In genomic region chr5:42621662-42622061, GRCh38 we compare ENCODE assay signal across 25 cellular contexts.
DNase-seq lines count a peak whose midpoint lies in the region; ATAC-seq and TF ChIP-seq lines count a peak whose summit lies in the region.
"Had no signal": no experiment of that assay in that cellular context is flagged by ENCODE, and none has a peak within 500 bp of the region (broad histone marks: within the 10 kb centered on the region; RNA-seq: fewer than 3 reads in every experiment).

No MANE protein-coding gene starts in this region.

- no peaks in the 10 kb centered on the region for H3K27me3 ChIP-seq in BLaER1
- H3K27me3 ChIP-seq: dorsolateral prefrontal cortex, neural progenitor cell, right atrium auricular region, upper lobe of left lung had no signal

- no peaks in the 10 kb centered on the region for H4K20me1 ChIP-seq in BLaER1

- H3K27ac ChIP-seq in BLaER1: peak overlapping the region; percentile 70
- H3K27ac ChIP-seq: A549, neural progenitor cell had no signal

- POLR2A ChIA-PET in activated CD8-positive, alpha-beta T cell treated with anti-CD3 and anti-CD28 coated beads, Interleukin-2, amount 10 ng/mL, durations not matched to agents 7 days and 5 days (lab: Charles Lee): no interaction called here

- no peak overlapping the region for H3K4me3 Mint-ChIP-seq in endothelial cell (ENCODE audit: unreplicated experiment)
- H3K4me3 Mint-ChIP-seq in mesothelial cell of epicardium: no peak overlapping the region
- H3K4me3 Mint-ChIP-seq in activated CD8-positive, alpha-beta T cell treated with anti-CD3 and anti-CD28 coated beads, Interleukin-2, amount 10 ng/mL, durations not matched to agents 7 days and 5 days: no peak overlapping the region
- H3K4me3 Mint-ChIP-seq: activated CD8-positive, alpha-beta memory T cell treated with anti-CD3 and anti-CD28 coated beads, Interleukin-2, amount 10 ng/mL, durations not matched to agents 7 days and 5 days; CD4-positive, alpha-beta memory T cell; GM23338; neural progenitor cell; stimulated activated naive CD8-positive, alpha-beta T cell treated with anti-CD3 and anti-CD28 coated beads, Interleukin-15, Interleukin-2, amounts not matched to agents 100 ng/mL and 50 ng/mL, for 24 hours; T-helper 2 cell treated with Interferon-gamma antibody and Interleukin-4, amounts not matched to agents 5 μg/mL and 100 μg/mL, for 36 hours had no signal

- no peaks in the 10 kb centered on the region for H3K9me3 Mint-ChIP-seq in endothelial cell (ENCODE audit: unreplicated experiment)
- no peaks in the 10 kb centered on the region for H3K9me3 Mint-ChIP-seq in mesothelial cell of epicardium
- H3K9me3 Mint-ChIP-seq in activated CD8-positive, alpha-beta T cell treated with anti-CD3 and anti-CD28 coated beads, Interleukin-2, amount 10 ng/mL, durations not matched to agents 7 days and 5 days (ENCODE audit: insufficient read depth): no peaks in the 10 kb centered on the region
- H3K9me3 Mint-ChIP-seq: CD4-positive, alpha-beta memory T cell; neural progenitor cell; stimulated activated naive CD8-positive, alpha-beta T cell treated with anti-CD3 and anti-CD28 coated beads, Interleukin-15, Interleukin-2, amounts not matched to agents 100 ng/mL and 50 ng/mL, for 24 hours; T-helper 2 cell treated with Interferon-gamma antibody and Interleukin-4, amounts not matched to agents 5 μg/mL and 100 μg/mL, for 36 hours had no signal

- TF ChIP-seq CTCF in endothelial cell (IDR thresholded peaks at IDR 0.05; ENCODE audit: unreplicated experiment) (no peak), mesothelial cell of epicardium (IDR thresholded peaks at IDR 0.05; ENCODE audit: unreplicated experiment) (no peak)

- peak overlapping the region; percentile 28 for H3K27ac Mint-ChIP-seq in endothelial cell (ENCODE audit: unreplicated experiment)
- H3K27ac Mint-ChIP-seq in mesothelial cell of epicardium: peak overlapping the region; percentile 50
- H3K27ac Mint-ChIP-seq in activated CD8-positive, alpha-beta T cell treated with anti-CD3 and anti-CD28 coated beads, Interleukin-2, amount 10 ng/mL, durations not matched to agents 7 days and 5 days: no peak overlapping the region
- H3K27ac Mint-ChIP-seq: activated CD8-positive, alpha-beta memory T cell treated with anti-CD3 and anti-CD28 coated beads, Interleukin-2, amount 10 ng/mL, durations not matched to agents 7 days and 5 days; CD4-positive, alpha-beta memory T cell; GM23338; neural progenitor cell; stimulated activated naive CD8-positive, alpha-beta T cell treated with anti-CD3 and anti-CD28 coated beads, Interleukin-15, Interleukin-2, amounts not matched to agents 100 ng/mL and 50 ng/mL, for 24 hours; T-helper 2 cell treated with Interferon-gamma antibody and Interleukin-4, amounts not matched to agents 5 μg/mL and 100 μg/mL, for 36 hours had no signal

- H3K36me3 ChIP-seq in BLaER1: no peaks in the 10 kb centered on the region
- H3K36me3 ChIP-seq: neural progenitor cell, right atrium auricular region, upper lobe of left lung had no signal

- DNase-seq in MV-4-11 (lab: John Stamatoyannopoulos, UW) (peak; percentile 45), endothelial cell (ENCODE audit: low spot score) (no peak), mesothelial cell of epicardium (ENCODE audit: low spot score in 2 of 2, unreplicated experiment in 2 of 2) (no peak), activated gamma-delta T cell treated with Interleukin-2 at 50 U/mL for 16 hours (no peak), RPMI8226 (no peak)
- DNase-seq in activated CD8-positive, alpha-beta T cell treated with anti-CD3 and anti-CD28 coated beads, Interleukin-2, amount 10 ng/mL, durations not matched to agents 7 days and 5 days: no peak
- DNase-seq: activated CD4-positive, alpha-beta T cell treated with anti-CD3 and anti-CD28 coated beads for 1 hour; activated CD8-positive, alpha-beta memory T cell treated with anti-CD3 and anti-CD28 coated beads, Interleukin-2, amount 10 ng/mL, durations not matched to agents 7 days and 5 days; CD4-positive, alpha-beta memory T cell; dorsolateral prefrontal cortex; erythroblast; glutamatergic neuron; KG1; NCI-H1092; NCI-H2081 treated with DMSO at 0.1 percent for 48 hours; NCI-H524 treated with DMSO at 0.1 percent for 48 hours; upper lobe of left lung had no signal

- H3K27me3 Mint-ChIP-seq in endothelial cell (ENCODE audit: unreplicated experiment) (peaks cover 1% of the 10 kb centered on the region), mesothelial cell of epicardium (ENCODE audit: low read depth) (no peaks in the 10 kb centered on the region)
- H3K27me3 Mint-ChIP-seq in activated CD8-positive, alpha-beta T cell treated with anti-CD3 and anti-CD28 coated beads, Interleukin-2, amount 10 ng/mL, durations not matched to agents 7 days and 5 days (ENCODE audit: low read depth): peaks cover 4% of the 10 kb centered on the region
- H3K27me3 Mint-ChIP-seq: stimulated activated naive CD8-positive, alpha-beta T cell treated with anti-CD3 and anti-CD28 coated beads, Interleukin-15, Interleukin-2, amounts not matched to agents 100 ng/mL and 50 ng/mL, for 24 hours had no signal

- CTCF ChIA-PET in activated CD8-positive, alpha-beta T cell treated with anti-CD3 and anti-CD28 coated beads, Interleukin-2, amount 10 ng/mL, durations not matched to agents 7 days and 5 days (lab: Charles Lee): no interaction called here

- peaks cover 25% of the 10 kb centered on the region for H3K4me1 Mint-ChIP-seq in endothelial cell (ENCODE audit: unreplicated experiment)
- peaks cover 22% of the 10 kb centered on the region for H3K4me1 Mint-ChIP-seq in mesothelial cell of epicardium
- no peaks in the 10 kb centered on the region for H3K4me1 Mint-ChIP-seq in activated CD8-positive, alpha-beta T cell treated with anti-CD3 and anti-CD28 coated beads, Interleukin-2, amount 10 ng/mL, durations not matched to agents 7 days and 5 days (ENCODE audit: low read depth)
- H3K4me1 Mint-ChIP-seq: activated CD8-positive, alpha-beta memory T cell treated with anti-CD3 and anti-CD28 coated beads, Interleukin-2, amount 10 ng/mL, durations not matched to agents 7 days and 5 days; CD4-positive, alpha-beta memory T cell; neural progenitor cell had no signal

- ATAC-seq in activated CD8-positive, alpha-beta T cell treated with anti-CD3 and anti-CD28 coated beads, Interleukin-2, amount 10 ng/mL, durations not matched to agents 7 days and 5 days: no peak
- ATAC-seq in HG02610 (IDR thresholded peaks at IDR 0.05; ENCODE audit: unreplicated experiment): no peak
- ATAC-seq: A549; activated CD8-positive, alpha-beta memory T cell treated with anti-CD3 and anti-CD28 coated beads, Interleukin-2, amount 10 ng/mL, durations not matched to agents 7 days and 5 days; GM23338 had no signal

- H3K4me1 ChIP-seq in BLaER1: peaks cover 23% of the 10 kb centered on the region
- H3K4me1 ChIP-seq: A549, neural progenitor cell had no signal

- no peak overlapping the region for H3K9ac ChIP-seq in BLaER1
- H3K9ac ChIP-seq: neural progenitor cell had no signal

- H3K36me3 Mint-ChIP-seq in endothelial cell (ENCODE audit: low read depth, unreplicated experiment): no peaks in the 10 kb centered on the region
- no peaks in the 10 kb centered on the region for H3K36me3 Mint-ChIP-seq in mesothelial cell of epicardium
- H3K36me3 Mint-ChIP-seq in activated CD8-positive, alpha-beta T cell treated with anti-CD3 and anti-CD28 coated beads, Interleukin-2, amount 10 ng/mL, durations not matched to agents 7 days and 5 days (ENCODE audit: low read depth): no peaks in the 10 kb centered on the region
- H3K36me3 Mint-ChIP-seq: activated CD8-positive, alpha-beta memory T cell treated with anti-CD3 and anti-CD28 coated beads, Interleukin-2, amount 10 ng/mL, durations not matched to agents 7 days and 5 days; CD4-positive, alpha-beta memory T cell; neural progenitor cell had no signal

- peak overlapping the region; percentile 57 for H3K4me2 ChIP-seq in BLaER1
- H3K4me2 ChIP-seq: A549, GM23338, neural progenitor cell had no signal

- no peaks in the 10 kb centered on the region for H3K9me3 ChIP-seq in BLaER1
- H3K9me3 ChIP-seq: A549, right atrium auricular region, upper lobe of left lung had no signal

- H3K4me3 ChIP-seq in BLaER1: no peak overlapping the region
- H3K4me3 ChIP-seq: A549, dorsolateral prefrontal cortex, GM23338, neural progenitor cell, right atrium auricular region, upper lobe of left lung had no signal
